8 cellular contexts compared by ENCODE assay signal in genomic region chr22:44181033-44181911, GRCh38. TPM values are rescaled to one million over a fixed set of nuclear protein-coding genes. Genes with fewer than 3 reads are reported as not detected.
DNase-seq lines count a peak whose midpoint lies in the region; ATAC-seq, FAIRE-seq and TF ChIP-seq lines count a peak whose summit lies in the region.

No MANE protein-coding gene starts in this region.

- TF ChIP-seq CTCF in ascending aorta (IDR thresholded peaks at IDR 0.05), result no peak
- TF ChIP-seq CTCF in pancreas (IDR thresholded peaks at IDR 0.05), result no peak

- no peaks in the 10 kb centered on the region for H3K9me3 ChIP-seq in ascending aorta
- H3K9me3 ChIP-seq in pancreas, result no peaks in the 10 kb centered on the region

- no peaks in the 10 kb centered on the region for H3K4me1 ChIP-seq in ascending aorta
- H3K4me1 ChIP-seq in pancreas, result no peaks in the 10 kb centered on the region

- H3K36me3 ChIP-seq in ascending aorta (no peaks in the 10 kb centered on the region), pancreas (no peaks in the 10 kb centered on the region)

- DNase-seq in T-helper 22 cell (ENCODE audit: low read depth) (peak; percentile 67), ascending aorta (ENCODE audit: low spot score in 2 of 2) (no peak), pancreas (peak in 1 of 6 donors; percentile 55), NCI-H446 treated with DMSO at 0.1 percent for 48 hours (lab: John Stamatoyannopoulos, UW) (no peak), NCI-H2171 (lab: John Stamatoyannopoulos, UW) (no peak), OCI-M1 (lab: John Stamatoyannopoulos, UW) (no peak), D341Med (ENCODE audit: low spot score) (no peak)

- intact Hi-C loops in ascending aorta (cut with DNase I), result no loop called here
- intact Hi-C loops in pancreas (cut with DNase I), result no loop called here

- H3K27me3 ChIP-seq in ascending aorta (no peaks in the 10 kb centered on the region), pancreas (no peaks in the 10 kb centered on the region)

- peak overlapping the region; percentile 40 to 43 for H3K27ac ChIP-seq in ascending aorta
- H3K27ac ChIP-seq in pancreas, result peak overlapping the region in 2 of 4 donors; percentile 47 to 70

- no peak for FAIRE-seq in pancreas (lab: Jason Lieb, UNC)

- 56% methylated on average over 39 to 40 of the region's 40 CpGs for WGBS in pancreas, 2 donors

- H3K4me3 ChIP-seq in ascending aorta (peak overlapping the region in 1 of 2 donors; percentile 45), pancreas (peak overlapping the region in 1 of 4 donors; percentile 27)

- ATAC-seq in GM19372 (IDR thresholded peaks at IDR 0.05; ENCODE audit: low read depth, unreplicated experiment) (peak; percentile 24), pancreas (peak in 3 of 4 donors; percentile 26 to 71 (median 69))

RNA-seq across cellular contexts. Expression of gene PARVG, which starts 0.5 kb away (rescaled TPM):
- 19.9 TPM for total RNA-seq in ascending aorta
- 10 to 100 TPM in 1 of 6 donors, 1 to 10 TPM in 5; 1.1 to 17.0 (median 2.4) TPM for total RNA-seq in pancreas
- polyA plus RNA-seq in pancreas, result 1 to 10 TPM; 3.1 to 8.1 TPM
